1 cellular context compared by ENCODE assay signal in the genomic region with DNA sequence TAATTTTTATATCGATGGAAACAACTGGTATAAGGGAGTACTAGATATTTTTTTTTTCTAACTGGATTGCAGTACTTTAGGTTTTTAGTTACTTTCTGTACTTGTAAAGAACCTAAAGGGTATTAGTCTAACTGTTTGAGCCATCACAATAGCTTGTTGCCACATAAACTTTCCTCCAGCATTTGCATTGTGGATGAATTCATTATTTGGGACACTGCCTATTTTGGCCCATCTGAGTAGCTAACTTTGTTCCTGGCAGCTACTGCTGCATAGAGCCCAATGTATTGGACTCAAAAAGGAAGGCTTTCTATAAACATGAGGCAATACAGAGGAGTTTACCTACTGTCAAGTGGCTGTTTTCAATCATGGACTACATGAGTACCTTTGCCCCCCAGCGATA.
TF ChIP-seq lines count a peak whose summit lies in the region.

No MANE protein-coding gene starts in this region.

TF ChIP-seq in K562, 482 proteins besides CTCF, POLR2A, EP300 and RAD21:
- TF ChIP-seq ZKSCAN3 (CRISPR knock-in tag; IDR thresholded peaks at IDR 0.05) = no peak
- TF ChIP-seq, protein P1, sequence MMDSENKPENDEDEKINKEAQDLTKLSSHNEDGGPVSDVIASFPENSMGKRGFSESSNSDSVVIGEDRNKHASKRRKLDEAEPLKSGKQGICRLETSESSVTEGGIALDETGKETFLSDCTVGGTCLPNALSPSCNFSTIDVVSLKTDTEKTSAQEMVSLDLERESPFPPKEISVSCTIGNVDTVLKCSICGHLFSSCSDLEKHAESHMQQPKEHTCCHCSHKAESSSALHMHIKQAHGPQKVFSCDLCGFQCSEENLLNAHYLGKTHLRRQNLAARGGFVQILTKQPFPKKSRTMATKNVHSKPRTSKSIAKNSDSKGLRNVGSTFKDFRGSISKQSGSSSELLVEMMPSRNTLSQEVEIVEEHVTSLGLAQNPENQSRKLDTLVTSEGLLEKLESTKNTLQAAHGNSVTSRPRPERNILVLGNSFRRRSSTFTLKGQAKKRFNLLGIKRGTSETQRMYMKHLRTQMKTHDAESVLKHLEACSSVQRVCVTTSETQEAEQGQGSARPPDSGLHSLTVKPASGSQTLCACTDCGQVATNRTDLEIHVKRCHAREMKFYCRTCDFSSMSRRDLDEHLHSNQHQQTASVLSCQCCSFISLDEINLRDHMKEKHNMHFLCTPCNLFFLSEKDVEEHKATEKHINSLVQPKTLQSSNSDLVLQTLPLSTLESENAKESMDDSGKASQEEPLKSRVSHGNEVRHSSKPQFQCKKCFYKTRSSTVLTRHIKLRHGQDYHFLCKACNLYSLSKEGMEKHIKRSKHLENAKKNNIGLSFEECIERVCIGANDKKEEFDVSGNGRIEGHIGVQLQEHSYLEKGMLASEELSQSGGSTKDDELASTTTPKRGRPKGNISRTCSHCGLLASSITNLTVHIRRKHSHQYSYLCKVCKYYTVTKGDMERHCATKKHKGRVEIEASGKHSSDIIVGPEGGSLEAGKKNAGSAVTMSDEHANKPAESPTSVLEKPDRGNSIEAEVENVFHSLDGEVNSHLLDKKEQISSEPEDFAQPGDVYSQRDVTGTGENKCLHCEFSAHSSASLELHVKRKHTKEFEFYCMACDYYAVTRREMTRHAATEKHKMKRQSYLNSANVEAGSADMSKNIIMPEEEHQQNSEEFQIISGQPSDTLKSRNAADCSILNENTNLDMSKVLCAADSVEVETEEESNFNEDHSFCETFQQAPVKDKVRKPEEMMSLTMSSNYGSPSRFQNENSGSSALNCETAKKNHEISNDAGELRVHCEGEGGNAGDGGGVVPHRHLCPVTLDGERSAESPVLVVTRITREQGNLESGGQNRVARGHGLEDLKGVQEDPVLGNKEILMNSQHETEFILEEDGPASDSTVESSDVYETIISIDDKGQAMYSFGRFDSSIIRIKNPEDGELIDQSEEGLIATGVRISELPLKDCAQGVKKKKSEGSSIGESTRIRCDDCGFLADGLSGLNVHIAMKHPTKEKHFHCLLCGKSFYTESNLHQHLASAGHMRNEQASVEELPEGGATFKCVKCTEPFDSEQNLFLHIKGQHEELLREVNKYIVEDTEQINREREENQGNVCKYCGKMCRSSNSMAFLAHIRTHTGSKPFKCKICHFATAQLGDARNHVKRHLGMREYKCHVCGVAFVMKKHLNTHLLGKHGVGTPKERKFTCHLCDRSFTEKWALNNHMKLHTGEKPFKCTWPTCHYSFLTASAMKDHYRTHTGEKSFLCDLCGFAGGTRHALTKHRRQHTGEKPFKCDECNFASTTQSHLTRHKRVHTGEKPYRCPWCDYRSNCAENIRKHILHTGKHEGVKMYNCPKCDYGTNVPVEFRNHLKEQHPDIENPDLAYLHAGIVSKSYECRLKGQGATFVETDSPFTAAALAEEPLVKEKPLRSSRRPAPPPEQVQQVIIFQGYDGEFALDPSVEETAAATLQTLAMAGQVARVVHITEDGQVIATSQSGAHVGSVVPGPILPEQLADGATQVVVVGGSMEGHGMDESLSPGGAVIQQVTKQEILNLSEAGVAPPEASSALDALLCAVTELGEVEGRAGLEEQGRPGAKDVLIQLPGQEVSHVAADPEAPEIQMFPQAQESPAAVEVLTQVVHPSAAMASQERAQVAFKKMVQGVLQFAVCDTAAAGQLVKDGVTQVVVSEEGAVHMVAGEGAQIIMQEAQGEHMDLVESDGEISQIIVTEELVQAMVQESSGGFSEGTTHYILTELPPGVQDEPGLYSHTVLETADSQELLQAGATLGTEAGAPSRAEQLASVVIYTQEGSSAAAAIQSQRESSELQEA (IDR thresholded peaks at IDR 0.05; ENCODE audit: low read depth) = no peak
- TF ChIP-seq, protein P2, sequence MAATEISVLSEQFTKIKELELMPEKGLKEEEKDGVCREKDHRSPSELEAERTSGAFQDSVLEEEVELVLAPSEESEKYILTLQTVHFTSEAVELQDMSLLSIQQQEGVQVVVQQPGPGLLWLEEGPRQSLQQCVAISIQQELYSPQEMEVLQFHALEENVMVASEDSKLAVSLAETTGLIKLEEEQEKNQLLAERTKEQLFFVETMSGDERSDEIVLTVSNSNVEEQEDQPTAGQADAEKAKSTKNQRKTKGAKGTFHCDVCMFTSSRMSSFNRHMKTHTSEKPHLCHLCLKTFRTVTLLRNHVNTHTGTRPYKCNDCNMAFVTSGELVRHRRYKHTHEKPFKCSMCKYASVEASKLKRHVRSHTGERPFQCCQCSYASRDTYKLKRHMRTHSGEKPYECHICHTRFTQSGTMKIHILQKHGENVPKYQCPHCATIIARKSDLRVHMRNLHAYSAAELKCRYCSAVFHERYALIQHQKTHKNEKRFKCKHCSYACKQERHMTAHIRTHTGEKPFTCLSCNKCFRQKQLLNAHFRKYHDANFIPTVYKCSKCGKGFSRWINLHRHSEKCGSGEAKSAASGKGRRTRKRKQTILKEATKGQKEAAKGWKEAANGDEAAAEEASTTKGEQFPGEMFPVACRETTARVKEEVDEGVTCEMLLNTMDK (IDR thresholded peaks at IDR 0.05; ENCODE audit: borderline replicate concordance, insufficient read depth, low read depth, low read length, poor library complexity, severe bottlenecking) = no peak
- TF ChIP-seq SMC3 (conservative IDR thresholded peaks at IDR 0.05; ENCODE audit: insufficient read depth, low read depth, low read length) = no peak
- TF ChIP-seq, protein P3, sequence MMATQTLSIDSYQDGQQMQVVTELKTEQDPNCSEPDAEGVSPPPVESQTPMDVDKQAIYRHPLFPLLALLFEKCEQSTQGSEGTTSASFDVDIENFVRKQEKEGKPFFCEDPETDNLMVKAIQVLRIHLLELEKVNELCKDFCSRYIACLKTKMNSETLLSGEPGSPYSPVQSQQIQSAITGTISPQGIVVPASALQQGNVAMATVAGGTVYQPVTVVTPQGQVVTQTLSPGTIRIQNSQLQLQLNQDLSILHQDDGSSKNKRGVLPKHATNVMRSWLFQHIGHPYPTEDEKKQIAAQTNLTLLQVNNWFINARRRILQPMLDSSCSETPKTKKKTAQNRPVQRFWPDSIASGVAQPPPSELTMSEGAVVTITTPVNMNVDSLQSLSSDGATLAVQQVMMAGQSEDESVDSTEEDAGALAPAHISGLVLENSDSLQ (IDR thresholded peaks at IDR 0.05) = no peak
- TF ChIP-seq, protein P4, sequence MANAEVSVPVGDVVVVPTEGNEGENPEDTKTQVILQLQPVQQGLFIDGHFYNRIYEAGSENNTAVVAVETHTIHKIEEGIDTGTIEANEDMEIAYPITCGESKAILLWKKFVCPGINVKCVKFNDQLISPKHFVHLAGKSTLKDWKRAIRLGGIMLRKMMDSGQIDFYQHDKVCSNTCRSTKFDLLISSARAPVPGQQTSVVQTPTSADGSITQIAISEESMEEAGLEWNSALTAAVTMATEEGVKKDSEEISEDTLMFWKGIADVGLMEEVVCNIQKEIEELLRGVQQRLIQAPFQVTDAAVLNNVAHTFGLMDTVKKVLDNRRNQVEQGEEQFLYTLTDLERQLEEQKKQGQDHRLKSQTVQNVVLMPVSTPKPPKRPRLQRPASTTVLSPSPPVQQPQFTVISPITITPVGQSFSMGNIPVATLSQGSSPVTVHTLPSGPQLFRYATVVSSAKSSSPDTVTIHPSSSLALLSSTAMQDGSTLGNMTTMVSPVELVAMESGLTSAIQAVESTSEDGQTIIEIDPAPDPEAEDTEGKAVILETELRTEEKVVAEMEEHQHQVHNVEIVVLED (CRISPR knock-in tag; IDR thresholded peaks at IDR 0.05) = no peak
- no peak for TF ChIP-seq KAT7 (CRISPR knock-in tag; IDR thresholded peaks at IDR 0.05; ENCODE audit: borderline replicate concordance)
- TF ChIP-seq, protein P5, sequence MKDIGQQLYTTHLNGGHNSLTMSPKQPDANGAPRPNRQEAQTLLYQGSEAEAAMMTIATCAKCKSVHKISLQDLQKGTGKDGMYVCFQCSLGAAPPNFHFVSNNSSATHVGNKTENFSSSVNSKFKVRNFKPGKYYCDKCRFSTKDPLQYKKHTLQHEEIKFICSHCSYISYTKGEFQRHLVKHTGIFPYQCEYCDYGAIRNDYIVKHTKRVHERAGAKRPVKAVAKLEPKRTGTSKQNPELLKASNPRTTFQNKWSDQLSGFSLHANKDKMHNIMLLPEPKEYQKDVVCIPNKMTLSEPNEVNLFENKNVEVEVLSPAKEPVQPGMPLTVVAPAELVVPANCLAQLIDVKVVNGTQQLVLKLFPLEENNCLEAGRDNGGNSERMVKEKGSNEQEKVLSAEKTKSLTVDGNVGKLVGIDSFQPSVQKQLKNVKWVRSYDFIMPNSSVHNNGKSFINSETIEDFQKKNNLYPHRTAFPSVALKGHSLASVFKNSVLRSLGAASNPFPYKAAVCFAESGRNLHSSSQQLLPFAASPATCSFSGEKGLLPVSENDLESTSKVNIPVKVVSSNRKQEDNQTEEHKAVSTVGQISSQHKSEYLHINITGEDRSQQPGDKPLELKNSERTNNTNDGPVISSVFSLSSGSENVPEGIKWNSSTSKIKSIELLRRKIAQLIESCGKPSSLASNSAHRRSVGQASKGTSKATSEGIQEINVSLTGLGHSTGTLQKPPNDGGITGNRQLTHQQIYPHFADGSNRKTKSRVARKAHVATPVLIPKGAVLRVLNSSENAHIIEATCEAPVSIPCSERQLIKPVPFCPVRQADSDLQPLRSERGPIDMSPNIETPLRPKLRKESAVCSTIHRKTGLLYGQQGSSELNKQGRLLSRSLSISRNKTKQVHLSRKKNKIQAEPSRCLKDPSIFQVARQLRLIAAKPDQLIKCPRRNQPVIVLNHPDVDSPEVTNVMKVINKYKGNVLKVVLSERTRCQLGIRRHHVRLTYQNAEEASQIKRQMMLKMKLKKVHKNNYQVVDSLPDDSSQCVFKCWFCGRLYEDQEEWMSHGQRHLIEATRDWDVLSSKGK (CRISPR knock-in tag; IDR thresholded peaks at IDR 0.05) = no peak
- TF ChIP-seq, protein P6, sequence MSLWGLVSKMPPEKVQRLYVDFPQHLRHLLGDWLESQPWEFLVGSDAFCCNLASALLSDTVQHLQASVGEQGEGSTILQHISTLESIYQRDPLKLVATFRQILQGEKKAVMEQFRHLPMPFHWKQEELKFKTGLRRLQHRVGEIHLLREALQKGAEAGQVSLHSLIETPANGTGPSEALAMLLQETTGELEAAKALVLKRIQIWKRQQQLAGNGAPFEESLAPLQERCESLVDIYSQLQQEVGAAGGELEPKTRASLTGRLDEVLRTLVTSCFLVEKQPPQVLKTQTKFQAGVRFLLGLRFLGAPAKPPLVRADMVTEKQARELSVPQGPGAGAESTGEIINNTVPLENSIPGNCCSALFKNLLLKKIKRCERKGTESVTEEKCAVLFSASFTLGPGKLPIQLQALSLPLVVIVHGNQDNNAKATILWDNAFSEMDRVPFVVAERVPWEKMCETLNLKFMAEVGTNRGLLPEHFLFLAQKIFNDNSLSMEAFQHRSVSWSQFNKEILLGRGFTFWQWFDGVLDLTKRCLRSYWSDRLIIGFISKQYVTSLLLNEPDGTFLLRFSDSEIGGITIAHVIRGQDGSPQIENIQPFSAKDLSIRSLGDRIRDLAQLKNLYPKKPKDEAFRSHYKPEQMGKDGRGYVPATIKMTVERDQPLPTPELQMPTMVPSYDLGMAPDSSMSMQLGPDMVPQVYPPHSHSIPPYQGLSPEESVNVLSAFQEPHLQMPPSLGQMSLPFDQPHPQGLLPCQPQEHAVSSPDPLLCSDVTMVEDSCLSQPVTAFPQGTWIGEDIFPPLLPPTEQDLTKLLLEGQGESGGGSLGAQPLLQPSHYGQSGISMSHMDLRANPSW (CRISPR knock-in tag; IDR thresholded peaks at IDR 0.05) = no peak
- TF ChIP-seq NR2C1 (IDR thresholded peaks at IDR 0.05) = no peak
- no peak for TF ChIP-seq NR2C1 (tag; IDR thresholded peaks at IDR 0.05)
- TF ChIP-seq, protein P7, sequence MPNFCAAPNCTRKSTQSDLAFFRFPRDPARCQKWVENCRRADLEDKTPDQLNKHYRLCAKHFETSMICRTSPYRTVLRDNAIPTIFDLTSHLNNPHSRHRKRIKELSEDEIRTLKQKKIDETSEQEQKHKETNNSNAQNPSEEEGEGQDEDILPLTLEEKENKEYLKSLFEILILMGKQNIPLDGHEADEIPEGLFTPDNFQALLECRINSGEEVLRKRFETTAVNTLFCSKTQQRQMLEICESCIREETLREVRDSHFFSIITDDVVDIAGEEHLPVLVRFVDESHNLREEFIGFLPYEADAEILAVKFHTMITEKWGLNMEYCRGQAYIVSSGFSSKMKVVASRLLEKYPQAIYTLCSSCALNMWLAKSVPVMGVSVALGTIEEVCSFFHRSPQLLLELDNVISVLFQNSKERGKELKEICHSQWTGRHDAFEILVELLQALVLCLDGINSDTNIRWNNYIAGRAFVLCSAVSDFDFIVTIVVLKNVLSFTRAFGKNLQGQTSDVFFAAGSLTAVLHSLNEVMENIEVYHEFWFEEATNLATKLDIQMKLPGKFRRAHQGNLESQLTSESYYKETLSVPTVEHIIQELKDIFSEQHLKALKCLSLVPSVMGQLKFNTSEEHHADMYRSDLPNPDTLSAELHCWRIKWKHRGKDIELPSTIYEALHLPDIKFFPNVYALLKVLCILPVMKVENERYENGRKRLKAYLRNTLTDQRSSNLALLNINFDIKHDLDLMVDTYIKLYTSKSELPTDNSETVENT (CRISPR knock-in tag; IDR thresholded peaks at IDR 0.05) = no peak
- TF ChIP-seq, protein P8, sequence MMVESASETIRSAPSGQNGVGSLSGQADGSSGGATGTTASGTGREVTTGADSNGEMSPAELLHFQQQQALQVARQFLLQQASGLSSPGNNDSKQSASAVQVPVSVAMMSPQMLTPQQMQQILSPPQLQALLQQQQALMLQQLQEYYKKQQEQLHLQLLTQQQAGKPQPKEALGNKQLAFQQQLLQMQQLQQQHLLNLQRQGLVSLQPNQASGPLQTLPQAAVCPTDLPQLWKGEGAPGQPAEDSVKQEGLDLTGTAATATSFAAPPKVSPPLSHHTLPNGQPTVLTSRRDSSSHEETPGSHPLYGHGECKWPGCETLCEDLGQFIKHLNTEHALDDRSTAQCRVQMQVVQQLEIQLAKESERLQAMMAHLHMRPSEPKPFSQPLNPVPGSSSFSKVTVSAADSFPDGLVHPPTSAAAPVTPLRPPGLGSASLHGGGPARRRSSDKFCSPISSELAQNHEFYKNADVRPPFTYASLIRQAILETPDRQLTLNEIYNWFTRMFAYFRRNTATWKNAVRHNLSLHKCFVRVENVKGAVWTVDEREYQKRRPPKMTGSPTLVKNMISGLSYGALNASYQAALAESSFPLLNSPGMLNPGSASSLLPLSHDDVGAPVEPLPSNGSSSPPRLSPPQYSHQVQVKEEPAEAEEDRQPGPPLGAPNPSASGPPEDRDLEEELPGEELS (CRISPR knock-in tag; IDR thresholded peaks at IDR 0.05; ENCODE audit: borderline replicate concordance) = no peak
- TF ChIP-seq RFX5 (IDR thresholded peaks at IDR 0.05; ENCODE audit: low read depth, low read length) = no peak
- TF ChIP-seq RFX1 (IDR thresholded peaks at IDR 0.05) = no peak
- TF ChIP-seq, protein P9, sequence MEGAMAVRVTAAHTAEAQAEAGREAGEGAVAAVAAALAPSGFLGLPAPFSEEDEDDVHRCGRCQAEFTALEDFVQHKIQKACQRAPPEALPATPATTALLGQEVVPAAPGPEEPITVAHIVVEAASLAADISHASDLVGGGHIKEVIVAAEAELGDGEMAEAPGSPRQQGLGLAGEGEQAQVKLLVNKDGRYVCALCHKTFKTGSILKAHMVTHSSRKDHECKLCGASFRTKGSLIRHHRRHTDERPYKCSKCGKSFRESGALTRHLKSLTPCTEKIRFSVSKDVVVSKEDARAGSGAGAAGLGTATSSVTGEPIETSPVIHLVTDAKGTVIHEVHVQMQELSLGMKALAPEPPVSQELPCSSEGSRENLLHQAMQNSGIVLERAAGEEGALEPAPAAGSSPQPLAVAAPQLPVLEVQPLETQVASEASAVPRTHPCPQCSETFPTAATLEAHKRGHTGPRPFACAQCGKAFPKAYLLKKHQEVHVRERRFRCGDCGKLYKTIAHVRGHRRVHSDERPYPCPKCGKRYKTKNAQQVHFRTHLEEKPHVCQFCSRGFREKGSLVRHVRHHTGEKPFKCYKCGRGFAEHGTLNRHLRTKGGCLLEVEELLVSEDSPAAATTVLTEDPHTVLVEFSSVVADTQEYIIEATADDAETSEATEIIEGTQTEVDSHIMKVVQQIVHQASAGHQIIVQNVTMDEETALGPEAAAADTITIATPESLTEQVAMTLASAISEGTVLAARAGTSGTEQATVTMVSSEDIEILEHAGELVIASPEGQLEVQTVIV (CRISPR knock-in tag; IDR thresholded peaks at IDR 0.05; ENCODE audit: borderline replicate concordance) = no peak
- no peak for TF ChIP-seq TCF3 (CRISPR knock-in tag; IDR thresholded peaks at IDR 0.05)
- no peak for TF ChIP-seq ARID2 (IDR thresholded peaks at IDR 0.05)
